In genomic region chr9:137783521-137783920, GRCh38 we compare ENCODE assay signal across 19 cellular contexts.
"Had no signal": no experiment of that assay in that cellular context is flagged by ENCODE, and none has a peak within 500 bp of the region (broad histone marks: within the 10 kb centered on the region; RNA-seq: fewer than 3 reads in every experiment).

No MANE protein-coding gene starts in this region.

- H3K79me2 ChIP-seq: parathyroid adenoma had no signal

- H3K9me3 Mint-ChIP-seq: activated naive CD4-positive, alpha-beta T cell treated with anti-CD3 and anti-CD28 coated beads, Interleukin-2, amount 50 U/mL, for 24 hours; mesothelial cell of epicardium; stimulated activated naive CD8-positive, alpha-beta T cell treated with anti-CD3 and anti-CD28 coated beads, Interleukin-15, amount 100 ng/mL, for 72 hours had no signal

- H3K27ac Mint-ChIP-seq: activated naive CD4-positive, alpha-beta T cell treated with anti-CD3 and anti-CD28 coated beads, Interleukin-2, amount 50 U/mL, for 24 hours; mesothelial cell of epicardium had no signal

- H3K4me1 ChIP-seq: adrenal gland, esophagus muscularis mucosa, parathyroid adenoma had no signal

- H3K27me3 ChIP-seq: adrenal gland, esophagus muscularis mucosa had no signal

- H2AFZ ChIP-seq: parathyroid adenoma had no signal

- FAIRE-seq: colon, endometrium, TTC549 had no signal

- H3K27me3 Mint-ChIP-seq: activated naive CD4-positive, alpha-beta T cell treated with anti-CD3 and anti-CD28 coated beads, Interleukin-2, amount 50 U/mL, for 24 hours; stimulated activated naive CD8-positive, alpha-beta T cell treated with anti-CD3 and anti-CD28 coated beads, Interleukin-15, amount 100 ng/mL, for 72 hours had no signal

- DNase-seq: activated CD4-positive, alpha-beta T cell treated with anti-CD3 and anti-CD28 coated beads, Interleukin-2, amount 50 U/mL, for 1 hour; activated CD4-positive, CD25-positive, alpha-beta regulatory T cell; hippocampal formation; kidney glomerular epithelial cell; retina; stimulated activated CD4-positive, alpha-beta T cell treated with anti-CD3 and anti-CD28 coated beads, Interleukin-4, amount 100 ng/mL, for 4 hours; stimulated activated CD8-positive, alpha-beta memory T cell treated with anti-CD3 and anti-CD28 coated beads, Interleukin-4, amount 100 ng/mL, for 48 hours; stimulated activated naive CD8-positive, alpha-beta T cell treated with anti-CD3 and anti-CD28 coated beads, Interleukin-15, amount 100 ng/mL, for 72 hours; T-helper 2 cell had no signal

- H3K4me1 Mint-ChIP-seq: activated naive CD4-positive, alpha-beta T cell treated with anti-CD3 and anti-CD28 coated beads, Interleukin-2, amount 50 U/mL, for 24 hours had no signal

- H3K27ac ChIP-seq: adrenal gland, esophagus muscularis mucosa, parathyroid adenoma, skin epidermis, thoracic aorta had no signal

- H3K4me3 Mint-ChIP-seq: activated naive CD4-positive, alpha-beta T cell treated with anti-CD3 and anti-CD28 coated beads, Interleukin-2, amount 50 U/mL, for 24 hours; mesothelial cell of epicardium; stimulated activated naive CD8-positive, alpha-beta T cell treated with anti-CD3 and anti-CD28 coated beads, Interleukin-15, amount 100 ng/mL, for 72 hours had no signal

- ATAC-seq: stimulated activated naive CD8-positive, alpha-beta T cell treated with anti-CD3 and anti-CD28 coated beads, Interleukin-15, amount 100 ng/mL, for 72 hours had no signal

- H3K9me3 ChIP-seq: adrenal gland, esophagus muscularis mucosa, thoracic aorta had no signal

- H3K4me3 ChIP-seq: adrenal gland, esophagus muscularis mucosa, skin epidermis, thoracic aorta had no signal
